ENCODE assay signal across 8 cellular contexts in the genomic region with DNA sequence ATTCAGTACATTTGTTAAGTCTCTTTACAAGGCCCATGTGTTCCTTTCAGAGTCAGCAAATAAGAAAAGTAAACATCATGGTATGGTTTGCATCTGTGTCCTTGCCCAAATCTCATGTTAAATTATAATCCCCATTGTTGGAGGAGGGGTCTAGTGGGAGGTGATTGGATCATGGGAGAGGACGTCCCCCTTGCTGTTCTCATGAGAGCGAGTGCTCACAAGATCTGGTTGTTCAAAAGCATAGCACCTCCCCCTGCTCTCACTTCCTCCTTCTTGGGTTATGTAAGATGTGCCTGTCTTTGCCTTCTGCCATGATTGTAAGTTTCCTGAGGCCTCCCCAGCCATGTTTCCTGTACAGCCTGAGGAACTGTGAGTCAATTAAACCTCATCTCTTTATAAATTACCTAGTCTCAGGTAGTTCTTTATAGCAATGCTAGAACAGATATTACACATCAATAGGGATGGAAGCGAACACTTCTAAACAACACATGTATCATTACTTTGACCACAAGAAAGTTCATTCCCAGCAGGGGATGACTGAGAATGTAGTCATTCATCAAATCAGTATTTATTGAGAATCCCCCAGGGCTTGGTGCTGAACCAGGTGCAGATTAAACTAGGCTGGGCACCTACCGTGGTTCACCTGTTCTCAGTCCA. TPM values are rescaled to one million over a fixed set of nuclear protein-coding genes. Genes with fewer than 3 reads are reported as not detected.
DNase-seq lines count a peak whose midpoint lies in the region; ATAC-seq, FAIRE-seq and TF ChIP-seq lines count a peak whose summit lies in the region.

No MANE protein-coding gene starts in this region.

- H3K4me2 ChIP-seq in PC-9: no peak overlapping the region

- no peaks in the 10 kb centered on the region for H3K9me3 ChIP-seq in iPS-18a (ENCODE audit: control insufficient read depth, low read depth, low read length)
- H3K9me3 ChIP-seq in PC-9 (ENCODE audit: insufficient read depth, low read depth): no peaks in the 10 kb centered on the region

- H3K27ac ChIP-seq in iPS-18a (ENCODE audit: low read length) (no peak overlapping the region), PC-9 (no peak overlapping the region)

- H3K79me2 ChIP-seq in PC-9 (ENCODE audit: low read depth): no peaks in the 10 kb centered on the region

- no peaks in the 10 kb centered on the region for H4K20me1 ChIP-seq in PC-9 (ENCODE audit: insufficient read depth)

- no peaks in the 10 kb centered on the region for H3K9me2 ChIP-seq in PC-9 (ENCODE audit: insufficient read depth)

- POLR2A ChIA-PET in PC-9 (lab: Charles Lee; ENCODE audit: unreplicated experiment): no interaction called here

- H3K4me3 ChIP-seq in iPS-18a (ENCODE audit: low read length) (peak overlapping the region; percentile 22), PC-9 (no peak overlapping the region)

- BruUV-seq in PC-9 (replicated peaks; lab: Mats Ljungman, UMichigan): no TSS peak

- TF ChIP-seq CTCF in PC-9 (conservative IDR thresholded peaks at IDR 0.05): no peak

- H2AFZ ChIP-seq in PC-9: no peak overlapping the region

- intact Hi-C loops in PC-9 (cut with micrococcal nuclease; ENCODE audit: unreplicated experiment): no loop called here

- H3K36me3 ChIP-seq in iPS-18a (ENCODE audit: control insufficient read depth, low read depth, low read length) (no peaks in the 10 kb centered on the region), PC-9 (ENCODE audit: low read depth) (no peaks in the 10 kb centered on the region)

- H3K27me3 ChIP-seq in iPS-18a (ENCODE audit: control insufficient read depth, insufficient read depth, low read length) (peaks cover 13% of the 10 kb centered on the region), PC-9 (ENCODE audit: insufficient read depth, low read depth) (no peaks in the 10 kb centered on the region)

- ATAC-seq in GM21737 (IDR thresholded peaks at IDR 0.05; ENCODE audit: unreplicated experiment) (peak; percentile 49), GM21717 (IDR thresholded peaks at IDR 0.05; ENCODE audit: unreplicated experiment) (no peak), GM19397 (IDR thresholded peaks at IDR 0.05; ENCODE audit: unreplicated experiment) (no peak)

- H3K9ac ChIP-seq in iPS-18a (ENCODE audit: low read length): no peak overlapping the region

- FAIRE-seq in GM12891 (lab: Jason Lieb, UNC): peak; percentile 77

- H3K4me1 ChIP-seq in iPS-18a (ENCODE audit: control insufficient read depth, low read depth, low read length) (peaks cover 27% of the 10 kb centered on the region), PC-9 (replicated peaks; ENCODE audit: insufficient read depth) (peaks cover 12% of the 10 kb centered on the region; the same call in 1 of the 2 replicates)

- no peak for DNase-seq in GM12891 (ENCODE audit: insufficient read length, low spot score)
- peak; percentile 10 for DNase-seq in NCI-H1436 treated with DMSO at 0.1 percent for 48 hours (lab: John Stamatoyannopoulos, UW)
- no peak for DNase-seq in NCI-H524 (lab: John Stamatoyannopoulos, UW)
- DNase-seq in PC-9: no peak

- peaks cover 17% of the 10 kb centered on the region; the same call in 1 of the 2 replicates for H3F3A ChIP-seq in PC-9 (ENCODE audit: insufficient read depth, low read depth)

- CTCF ChIA-PET in PC-9 (lab: Charles Lee): no interaction called here

- TF ChIP-seq POLR2A in GM12891 (IDR thresholded peaks at IDR 0.05; ENCODE audit: low read depth, low read length): no peak

TF ChIP-seq in GM12891, 5 proteins besides CTCF, POLR2A, EP300 and RAD21:
- TF ChIP-seq TAF1 (IDR thresholded peaks at IDR 0.05; ENCODE audit: low read depth, low read length): no peak
- peak; percentile 96 for TF ChIP-seq SPI1 (IDR thresholded peaks at IDR 0.05; ENCODE audit: low read depth, low read length)
- TF ChIP-seq POU2F2 (IDR thresholded peaks at IDR 0.05; ENCODE audit: low read depth, low read length): no peak

RNA-seq across cellular contexts. Expression of a gene that starts 4.1 kb away (rescaled TPM):
- 0.13 TPM for polyA plus RNA-seq in GM12891 (2012; ENCODE audit: low read depth, missing spikeins)
- total RNA-seq in PC-9 (2021): 2.0 and 2.2 TPM in 2 replicates

RNA-seq across cellular contexts. Expression of a gene that starts 15.4 kb away (rescaled TPM):
- 26.5 TPM for polyA plus RNA-seq in GM12891 (2012; ENCODE audit: low read depth, missing spikeins)
- 48.6 and 49.4 TPM in 2 replicates for total RNA-seq in PC-9 (2021)

RNA-seq across cellular contexts. Expression of a gene that starts 15.7 kb away (rescaled TPM):
- 9.0 TPM for polyA plus RNA-seq in GM12891 (2012; ENCODE audit: low read depth, missing spikeins)
- total RNA-seq in PC-9 (2021): 44.8 and 55.6 TPM in 2 replicates
